ENCODE assay signal across 4 cellular contexts in the genomic region with DNA sequence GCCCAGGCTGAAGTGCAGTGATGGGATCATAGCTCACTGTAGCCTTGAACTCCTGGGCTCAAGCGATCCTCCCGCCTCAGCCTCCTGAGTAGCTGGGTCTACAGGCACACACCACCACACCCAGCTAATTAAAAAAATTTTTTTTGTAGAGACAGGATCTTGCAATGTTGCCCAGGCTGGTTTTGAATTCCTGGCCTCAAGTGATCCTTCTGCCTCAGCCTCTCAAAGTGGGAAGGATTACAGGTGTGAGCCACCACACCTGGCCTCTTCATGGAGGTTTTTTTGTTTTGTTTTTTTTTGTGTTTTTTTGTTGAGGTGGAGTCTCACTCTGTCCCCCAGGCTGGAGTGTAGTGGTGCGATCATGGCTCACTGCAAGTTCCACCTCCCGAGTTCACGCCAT. TPM values are rescaled to one million over a fixed set of nuclear protein-coding genes. Genes with fewer than 3 reads are reported as not detected.
"Had no signal": no experiment of that assay in that cellular context is flagged by ENCODE, and none has a peak within 500 bp of the region (broad histone marks: within the 10 kb centered on the region; RNA-seq: fewer than 3 reads in every experiment).

No MANE protein-coding gene starts in this region.

RNA-seq across cellular contexts. Expression of gene TLX1, which starts 23.4 kb away (rescaled TPM):
- total RNA-seq: HT-29, HT1080, IMR-90 had no signal
- polyA plus RNA-seq: IgD-negative memory B cell, IMR-90 had no signal
